Comparison of ENCODE assay signal across 35 cellular contexts in genomic region chr17:21262259-21262993, GRCh38.
"Had no signal": no experiment of that assay in that cellular context is flagged by ENCODE, and none has a peak within 500 bp of the region (broad histone marks: within the 10 kb centered on the region; RNA-seq: fewer than 3 reads in every experiment).

No MANE protein-coding gene starts in this region.

- H3K27me3 ChIP-seq: adrenal gland, Peyer's patch had no signal

- DNase-seq: activated B cell treated with CpG ODN at 0.5 μM for 24 hours; activated CD4-positive, alpha-beta memory T cell treated with anti-CD3 and anti-CD28 coated beads for 36 hours; activated CD4-positive, alpha-beta T cell treated with anti-CD3 and anti-CD28 coated beads for 4 hours; activated CD4-positive, alpha-beta T cell treated with anti-CD3 and anti-CD28 coated beads, Interleukin-2, amount 50 U/mL, for 1 hour; activated CD4-positive, CD25-positive, alpha-beta regulatory T cell treated with anti-CD3 and anti-CD28 coated beads, Interleukin-2, amount 50 U/mL, for 72 hours; activated CD8-positive, alpha-beta memory T cell treated with anti-CD3 and anti-CD28 coated beads, Interleukin-2, amount 50 U/mL, for 4 hours; activated gamma-delta T cell treated with Interleukin-2 at 50 U/mL for 16 hours; activated naive CD4-positive, alpha-beta T cell treated with anti-CD3 and anti-CD28 coated beads for 36 hours; activated T-cell treated with anti-CD3 and anti-CD28 coated beads for 4 hours; activated T-cell treated with anti-CD3 and anti-CD28 coated beads, Interleukin-2, amount 50 U/mL, for 4 hours; central memory CD4-positive, alpha-beta T cell; MM.1S; NCI-H1092; NCI-H146; NCI-H187; NCI-H2029 treated with DMSO at 0.1 percent for 48 hours; NCI-H2171 treated with DMSO at 0.1 percent for 48 hours; NCI-H2227 treated with DMSO at 0.1 percent for 48 hours; NCI-H446 treated with DMSO at 0.1 percent for 48 hours; NCI-H524; Peyer's patch; SIG-M5; T-cell; T-helper 2 cell; T-helper 9 cell had no signal

- H3K36me3 Mint-ChIP-seq: activated CD4-positive, alpha-beta memory T cell treated with anti-CD3 and anti-CD28 coated beads for 36 hours; activated naive CD4-positive, alpha-beta T cell treated with anti-CD3 and anti-CD28 coated beads, Interleukin-2, amount 50 U/mL, for 72 hours; brain; T-cell had no signal

- H3K9me3 Mint-ChIP-seq: activated B cell treated with CpG ODN at 0.5 μM for 24 hours; activated CD4-positive, alpha-beta memory T cell treated with anti-CD3 and anti-CD28 coated beads for 36 hours; activated naive CD4-positive, alpha-beta T cell treated with anti-CD3 and anti-CD28 coated beads for 36 hours; activated naive CD4-positive, alpha-beta T cell treated with anti-CD3 and anti-CD28 coated beads, Interleukin-2, amount 50 U/mL, for 72 hours; activated T-cell treated with anti-CD3 and anti-CD28 coated beads, Interleukin-2, amount 50 U/mL, for 4 hours; activated T-helper 1 cell treated with anti-CD3 and anti-CD28 coated beads, Interleukin-12 subunit alpha, Interleukin-12 subunit beta, Interleukin-2, Interleukin-4 antibody, amounts not matched to agents 30 ng/mL and 10 ng/mL and 1 ng/mL, durations not matched to agents 14 hours and 24 hours and 36 hours; brain; T-cell had no signal

- H3K9me3 ChIP-seq: adrenal gland, Peyer's patch had no signal

- H3K36me3 ChIP-seq: adrenal gland, Peyer's patch had no signal

- H3K4me3 ChIP-seq: adrenal gland, Peyer's patch had no signal

- H3K27ac Mint-ChIP-seq: activated B cell treated with CpG ODN at 0.5 μM for 24 hours; activated CD4-positive, alpha-beta memory T cell treated with anti-CD3 and anti-CD28 coated beads for 36 hours; activated naive CD4-positive, alpha-beta T cell treated with anti-CD3 and anti-CD28 coated beads for 36 hours; activated naive CD4-positive, alpha-beta T cell treated with anti-CD3 and anti-CD28 coated beads, Interleukin-2, amount 50 U/mL, for 72 hours; activated T-helper 1 cell treated with anti-CD3 and anti-CD28 coated beads, Interleukin-12 subunit alpha, Interleukin-12 subunit beta, Interleukin-2, Interleukin-4 antibody, amounts not matched to agents 30 ng/mL and 10 ng/mL and 1 ng/mL, durations not matched to agents 14 hours and 24 hours and 36 hours; T-cell had no signal

- H3K4me2 ChIP-seq: KMS-11 had no signal

- H3K4me1 Mint-ChIP-seq: brain had no signal

- H3K27ac ChIP-seq: adrenal gland, KMS-11, Peyer's patch, RWPE1, VCaP had no signal

- H3K27me3 Mint-ChIP-seq: activated B cell treated with CpG ODN at 0.5 μM for 24 hours; activated CD4-positive, alpha-beta memory T cell treated with anti-CD3 and anti-CD28 coated beads for 36 hours; T-cell had no signal

- ATAC-seq: Right ventricle myocardium inferior, SK-N-SH treated with all-trans-retinoic acid at 6 μM for 48 hours, T-cell had no signal

- H3K4me1 ChIP-seq: adrenal gland, Peyer's patch had no signal

- H3K9ac ChIP-seq: KMS-11 had no signal

- H3K4me3 Mint-ChIP-seq: activated B cell treated with CpG ODN at 0.5 μM for 24 hours; activated CD4-positive, alpha-beta memory T cell treated with anti-CD3 and anti-CD28 coated beads for 36 hours; activated naive CD4-positive, alpha-beta T cell treated with anti-CD3 and anti-CD28 coated beads for 36 hours; activated T-cell treated with anti-CD3 and anti-CD28 coated beads, Interleukin-2, amount 50 U/mL, for 4 hours; activated T-helper 1 cell treated with anti-CD3 and anti-CD28 coated beads, Interleukin-12 subunit alpha, Interleukin-12 subunit beta, Interleukin-2, Interleukin-4 antibody, amounts not matched to agents 30 ng/mL and 10 ng/mL and 1 ng/mL, durations not matched to agents 14 hours and 24 hours and 36 hours; brain; T-cell had no signal

- FAIRE-seq: astrocyte had no signal
